Comparison of ENCODE assay signal across 18 cellular contexts in genomic region chr1:85074365-85074964, GRCh38. TPM values are rescaled to one million over a fixed set of nuclear protein-coding genes. Genes with fewer than 3 reads are reported as not detected.
DNase-seq lines count a peak whose midpoint lies in the region; ATAC-seq, FAIRE-seq and TF ChIP-seq lines count a peak whose summit lies in the region.
"Had no signal": no experiment of that assay in that cellular context is flagged by ENCODE, and none has a peak within 500 bp of the region (broad histone marks: within the 10 kb centered on the region; RNA-seq: fewer than 3 reads in every experiment).

No MANE protein-coding gene starts in this region.

- POLR2A ChIA-PET in HEK293T (lab: Yijun Ruan, JAX): no interaction called here

- CTCF ChIA-PET in HEK293T (lab: Yijun Ruan, JAX): interaction anchor here (0.8 kb wide), 1 partner anchor 180 kb away, joined by 4 read pairs; no protein-coding TSS in a partner anchor

- no peak overlapping the region for H3K27ac ChIP-seq in foreskin keratinocyte

- ATAC-seq in GM18868 (IDR thresholded peaks at IDR 0.05; ENCODE audit: unreplicated experiment): peak; percentile 61
- ATAC-seq in HG03159 (IDR thresholded peaks at IDR 0.05; ENCODE audit: unreplicated experiment): peak; percentile 70
- no peak for ATAC-seq in foreskin keratinocyte
- ATAC-seq: GM23338, HCT116 had no signal

- no peak for FAIRE-seq in GM12891 (lab: Jason Lieb, UNC)
- FAIRE-seq: GM12892 had no signal

- TF ChIP-seq CTCF in foreskin keratinocyte (conservative IDR thresholded peaks at IDR 0.05): no peak

- DNase-seq in GM12891 (ENCODE audit: insufficient read length, low spot score): no peak
- no peak for DNase-seq in foreskin keratinocyte
- no peak for DNase-seq in HEK293T (ENCODE audit: extremely low spot score)
- no peak for DNase-seq in RPMI8226
- DNase-seq: C1 segment of cervical spinal cord; Calu3; CD4-positive, alpha-beta memory T cell; COR-L47; DMS53; DMS79 treated with DMSO at 0.1 percent for 48 hours; GF-D8; H9 had no signal

- H3K27me3 ChIP-seq in foreskin keratinocyte: no peaks in the 10 kb centered on the region

- no peak for TF ChIP-seq POLR2A in GM12891 (IDR thresholded peaks at IDR 0.05; ENCODE audit: low read depth, low read length)

- H3K4me1 ChIP-seq in foreskin keratinocyte: no peaks in the 10 kb centered on the region

TF ChIP-seq in GM12891, 5 proteins besides CTCF, POLR2A, EP300 and RAD21:
- TF ChIP-seq POU2F2 (IDR thresholded peaks at IDR 0.05; ENCODE audit: low read depth, low read length) (no peak), PAX5 (IDR thresholded peaks at IDR 0.05; ENCODE audit: insufficient read depth, low read length, severe bottlenecking) (no peak), SPI1 (IDR thresholded peaks at IDR 0.05; ENCODE audit: low read depth, low read length) (peak; percentile 64), TAF1 (IDR thresholded peaks at IDR 0.05; ENCODE audit: low read depth, low read length) (no peak), POLR2AphosphoS5 (IDR thresholded peaks at IDR 0.05; ENCODE audit: low read depth, low read length) (no peak)
TF ChIP-seq in GM12891: peak in this region for 1.

TF ChIP-seq in HEK293T, 16 proteins besides CTCF, POLR2A, EP300 and RAD21:
- TF ChIP-seq FOXK2 (IDR thresholded peaks at IDR 0.05): no peak

RNA-seq across cellular contexts. Expression of gene MCOLN3, which starts 26.2 kb away (rescaled TPM):
- 2.6 TPM for polyA plus RNA-seq in GM12891 (2012; ENCODE audit: low read depth, missing spikeins)
- total RNA-seq in foreskin keratinocyte: 3.8 and 4.3 TPM in 2 replicates
- polyA plus RNA-seq in foreskin keratinocyte: 1.9 and 2.1 TPM in 2 replicates
- total RNA-seq: G401 had no signal
